In the genomic region with DNA sequence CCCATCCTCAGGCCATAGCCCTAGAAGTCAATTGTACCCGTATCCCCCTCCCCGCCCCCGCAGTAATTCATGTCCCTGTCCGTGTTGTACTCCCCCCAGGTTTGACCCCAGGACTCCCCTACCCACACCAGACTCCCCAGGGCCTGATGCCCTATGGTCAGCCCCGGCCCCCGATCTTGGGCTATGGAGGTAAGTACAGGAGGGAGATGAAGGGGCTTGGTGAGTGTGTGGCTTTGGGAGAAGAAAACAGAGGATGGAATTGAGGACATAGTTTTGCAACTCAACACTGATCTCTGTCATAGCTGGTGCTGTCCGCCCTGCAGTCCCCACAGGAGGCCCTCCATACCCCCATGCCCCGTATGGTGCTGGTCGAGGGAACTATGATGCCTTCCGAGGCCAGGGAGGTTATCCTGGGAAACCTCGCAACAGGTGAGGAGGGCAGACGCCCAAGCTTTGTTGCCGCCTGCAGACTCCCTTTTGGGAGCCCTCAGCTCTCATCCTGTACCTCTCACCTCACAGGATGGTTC, we compare ENCODE assay signal across 8 cellular contexts. TPM values are rescaled to one million over a fixed set of nuclear protein-coding genes. Genes with fewer than 3 reads are reported as not detected.
A peak's percentile ranks its signal among the peaks of the same experiment; 100 is the strongest.
DNase-seq lines count a peak whose midpoint lies in the region; ATAC-seq and TF ChIP-seq lines count a peak whose summit lies in the region.

No MANE protein-coding gene starts in this region.

- TF ChIP-seq CTCF in BE2C (IDR thresholded peaks at IDR 0.05; ENCODE audit: low read depth, low read length) = no peak
- no peak for TF ChIP-seq CTCF in body of pancreas (IDR thresholded peaks at IDR 0.05)

- peak overlapping the region; percentile 80 to 94 (median 88) for H3K4me3 Mint-ChIP-seq in naive thymus-derived CD8-positive, alpha-beta T cell

- peaks cover 0 to 57% (median 29%) of the 10 kb centered on the region in 3 donors for H3K36me3 Mint-ChIP-seq in naive thymus-derived CD8-positive, alpha-beta T cell

- no peak for TF ChIP-seq POLR2A in body of pancreas (IDR thresholded peaks at IDR 0.05)

- H3K27ac ChIP-seq in body of pancreas = peak overlapping the region in 3 of 4 donors; percentile 85 to 95 (median 91)

- no peaks in the 10 kb centered on the region for H3K9me3 ChIP-seq in BE2C
- no peaks in the 10 kb centered on the region for H3K9me3 ChIP-seq in HAP-1
- no peaks in the 10 kb centered on the region for H3K9me3 ChIP-seq in body of pancreas

- H3K9me3 Mint-ChIP-seq in naive thymus-derived CD8-positive, alpha-beta T cell = no peaks in the 10 kb centered on the region

- H3K27me3 ChIP-seq in BE2C (no peaks in the 10 kb centered on the region), HAP-1 (ENCODE audit: low read depth) (no peaks in the 10 kb centered on the region), body of pancreas (no peaks in the 10 kb centered on the region)

- in situ Hi-C loops in HAP-1 (cut with MboI; ENCODE audit: low sequenced_read_pairs) = no loop called here

- ATAC-seq in body of pancreas = no peak
- no peak for ATAC-seq in naive thymus-derived CD8-positive, alpha-beta T cell
- no peak for ATAC-seq in HG02759 (IDR thresholded peaks at IDR 0.05; ENCODE audit: unreplicated experiment)

- peaks cover 3 to 21% (median 8%) of the 10 kb centered on the region in 5 donors for H3K27me3 Mint-ChIP-seq in naive thymus-derived CD8-positive, alpha-beta T cell

- H3K36me3 ChIP-seq in BE2C (peaks cover 62% of the 10 kb centered on the region), HAP-1 (replicated peaks) (peaks cover 63% of the 10 kb centered on the region), body of pancreas (replicated peaks in 1 of 2; ENCODE audit: insufficient read depth in 1 of 2, low read depth in 2 of 2) (peaks cover 8 to 29% of the 10 kb centered on the region in 2 donors)

- H3K27ac Mint-ChIP-seq in naive thymus-derived CD8-positive, alpha-beta T cell = peak overlapping the region; percentile 91 to 98 (median 96)

- POLR2A ChIA-PET in naive thymus-derived CD8-positive, alpha-beta T cell (lab: Charles Lee) = interaction anchor here (0.6 to 6.3 kb wide), 9 partner anchors 12 to 522 kb away, joined by 3 to 165 read pairs (median 5); partner anchors contain the start of genes EPHB4, FBXO24, FIS1 and LRCH4

- intact Hi-C loops in body of pancreas (cut with DNase I) = no loop called here

- H3K4me3 ChIP-seq in BE2C (ENCODE audit: low read depth, low read length) (peak overlapping the region; percentile 85), HAP-1 (peak overlapping the region; percentile 59; the same call in 1 of the 2 replicates), body of pancreas (no peak overlapping the region)

- DNase-seq in BE2C = no peak
- no peak for DNase-seq in HAP-1 (ENCODE audit: low spot score in 2 of 2)
- DNase-seq in body of pancreas = no peak
- no peak for DNase-seq in naive thymus-derived CD8-positive, alpha-beta T cell
- DNase-seq in NCI-H2196 treated with DMSO at 0.1 percent for 48 hours (lab: John Stamatoyannopoulos, UW; ENCODE audit: unreplicated experiment) = no peak
- no peak for DNase-seq in ureter (ENCODE audit: low spot score)
- DNase-seq in ecto neural progenitor cell (ENCODE audit: low spot score) = no peak

- H3K4me1 ChIP-seq in BE2C (peaks cover 7% of the 10 kb centered on the region; the same call in 1 of the 2 replicates), HAP-1 (peaks cover 15% of the 10 kb centered on the region), body of pancreas (peaks cover 34% of the 10 kb centered on the region)

- H3K4me1 Mint-ChIP-seq in naive thymus-derived CD8-positive, alpha-beta T cell = peaks cover 23 to 74% (median 51%) of the 10 kb centered on the region in 4 donors

- WGBS in body of pancreas, 2 donors = 48 to 72% methylated on average over 13 of the region's 13 CpGs

RNA-seq across cellular contexts. Expression of gene UFSP1, which starts 1.5 kb away (rescaled TPM):
- 28.6 TPM for polyA plus RNA-seq in BE2C (2012; ENCODE audit: insufficient read depth, insufficient read length, low read depth)
- total RNA-seq in body of pancreas (1 to 10 TPM; 6.2 to 7.9 TPM), ureter (4.6 TPM)
- 10 to 100 TPM in 1 of 2 experiments, 1 to 10 TPM in 1; 6.5 to 10.9 TPM for total RNA-seq in naive thymus-derived CD8-positive, alpha-beta T cell
- polyA plus RNA-seq in naive thymus-derived CD8-positive, alpha-beta T cell = 1 to 10 TPM; 1.1 to 2.7 (median 1.7) TPM

RNA-seq across cellular contexts. Expression of gene ACHE, which starts 7.7 kb away (rescaled TPM):
- 1.9 TPM for polyA plus RNA-seq in BE2C (2012; ENCODE audit: insufficient read depth, insufficient read length, low read depth)
- total RNA-seq in body of pancreas (1 to 10 TPM; 6.2 to 7.3 TPM), ureter (4.0 TPM)
- under 1 TPM; 0.19 to 0.52 TPM for total RNA-seq in naive thymus-derived CD8-positive, alpha-beta T cell
- not detected for polyA plus RNA-seq in naive thymus-derived CD8-positive, alpha-beta T cell

RNA-seq across cellular contexts. Expression of gene SRRT, which starts 13.1 kb away (rescaled TPM):
- 446 TPM for polyA plus RNA-seq in BE2C (2012; ENCODE audit: insufficient read depth, insufficient read length, low read depth)
- total RNA-seq in body of pancreas (10 to 100 TPM; 54.7 to 60.7 TPM), ureter (133 TPM)
- total RNA-seq in naive thymus-derived CD8-positive, alpha-beta T cell = 100 to 1,000 TPM; 263 to 267 TPM
- polyA plus RNA-seq in naive thymus-derived CD8-positive, alpha-beta T cell = 10 to 100 TPM; 51.1 to 69.4 (median 63.2) TPM

RNA-seq across cellular contexts. Expression of gene TRIP6, which starts 20.8 kb away (rescaled TPM):
- 4.3 TPM for polyA plus RNA-seq in BE2C (2012; ENCODE audit: insufficient read depth, insufficient read length, low read depth)
- total RNA-seq in body of pancreas = 10 to 100 TPM; 34.9 to 43.6 TPM
- total RNA-seq in naive thymus-derived CD8-positive, alpha-beta T cell = 10 to 100 TPM; 14.3 to 16.2 TPM
- 1 to 10 TPM; 3.4 to 6.0 (median 4.9) TPM for polyA plus RNA-seq in naive thymus-derived CD8-positive, alpha-beta T cell
- 120 TPM for total RNA-seq in ureter

RNA-seq across cellular contexts. Expression of gene SLC12A9, which starts 35.5 kb away (rescaled TPM):
- polyA plus RNA-seq in BE2C (2012; ENCODE audit: insufficient read depth, insufficient read length, low read depth) = 60.4 TPM
- total RNA-seq in body of pancreas = 10 to 100 TPM; 12.7 to 38.9 TPM
- total RNA-seq in naive thymus-derived CD8-positive, alpha-beta T cell = 10 to 100 TPM; 66.9 to 74.7 TPM
- polyA plus RNA-seq in naive thymus-derived CD8-positive, alpha-beta T cell = 1 to 10 TPM; 6.8 to 9.4 (median 8.0) TPM
- 41.9 TPM for total RNA-seq in ureter

Comparison
In these comparisons a context has a peak if more than half of its experiments do, and no peak if none do; other contexts are left out.
1. H3K4me3 ChIP-seq: peak in BE2C (single experiment) and HAP-1 (single experiment); none in body of pancreas (0 of 2).